In the genomic region with DNA sequence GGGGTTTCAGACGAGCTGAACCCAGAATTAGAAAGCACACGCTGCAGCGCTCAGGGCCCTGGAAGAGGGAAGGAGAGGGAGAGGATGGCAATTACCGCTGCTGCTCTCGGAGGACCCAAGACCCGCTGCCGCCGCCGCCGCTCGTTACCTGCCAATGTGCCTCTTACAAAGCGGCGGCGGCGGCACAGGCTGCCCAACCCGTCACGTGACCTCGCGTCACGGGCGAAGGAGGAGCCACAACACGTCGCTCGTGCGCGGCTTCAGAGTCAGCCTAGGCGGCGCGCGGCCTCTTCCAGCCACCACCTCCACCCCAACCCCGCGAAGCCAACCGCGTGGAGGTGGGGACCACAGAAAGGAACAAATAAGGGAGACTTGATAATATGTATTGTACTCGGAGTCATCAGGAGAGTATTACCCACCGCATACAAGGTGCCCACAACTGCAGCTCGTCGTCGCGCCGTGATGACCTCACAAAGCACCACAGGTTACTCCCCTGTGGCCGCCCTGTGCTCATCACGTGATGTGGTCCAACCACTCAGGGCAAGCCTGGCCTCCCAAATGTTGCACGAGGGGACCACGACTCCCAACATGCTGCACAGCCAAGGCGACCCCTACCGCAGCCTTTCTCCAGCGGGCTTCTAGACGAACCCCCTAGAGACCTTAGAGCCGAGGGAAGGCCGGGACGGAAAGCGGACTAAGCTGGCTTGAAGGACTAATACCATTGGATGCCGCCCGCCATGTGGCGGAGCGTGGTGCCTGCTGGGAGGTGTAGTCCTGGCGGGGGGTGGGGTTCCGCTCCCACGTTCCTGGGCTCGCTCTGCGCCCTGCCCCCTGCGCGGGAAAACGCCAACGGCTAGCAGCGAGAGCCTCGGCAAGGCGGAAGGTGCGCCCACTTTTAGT, we compare ENCODE assay signal across 8 cellular contexts. TPM values are rescaled to one million over a fixed set of nuclear protein-coding genes. Genes with fewer than 3 reads are reported as not detected.
DNase-seq lines count a peak whose midpoint lies in the region; ATAC-seq and TF ChIP-seq lines count a peak whose summit lies in the region.

A gene with protein sequence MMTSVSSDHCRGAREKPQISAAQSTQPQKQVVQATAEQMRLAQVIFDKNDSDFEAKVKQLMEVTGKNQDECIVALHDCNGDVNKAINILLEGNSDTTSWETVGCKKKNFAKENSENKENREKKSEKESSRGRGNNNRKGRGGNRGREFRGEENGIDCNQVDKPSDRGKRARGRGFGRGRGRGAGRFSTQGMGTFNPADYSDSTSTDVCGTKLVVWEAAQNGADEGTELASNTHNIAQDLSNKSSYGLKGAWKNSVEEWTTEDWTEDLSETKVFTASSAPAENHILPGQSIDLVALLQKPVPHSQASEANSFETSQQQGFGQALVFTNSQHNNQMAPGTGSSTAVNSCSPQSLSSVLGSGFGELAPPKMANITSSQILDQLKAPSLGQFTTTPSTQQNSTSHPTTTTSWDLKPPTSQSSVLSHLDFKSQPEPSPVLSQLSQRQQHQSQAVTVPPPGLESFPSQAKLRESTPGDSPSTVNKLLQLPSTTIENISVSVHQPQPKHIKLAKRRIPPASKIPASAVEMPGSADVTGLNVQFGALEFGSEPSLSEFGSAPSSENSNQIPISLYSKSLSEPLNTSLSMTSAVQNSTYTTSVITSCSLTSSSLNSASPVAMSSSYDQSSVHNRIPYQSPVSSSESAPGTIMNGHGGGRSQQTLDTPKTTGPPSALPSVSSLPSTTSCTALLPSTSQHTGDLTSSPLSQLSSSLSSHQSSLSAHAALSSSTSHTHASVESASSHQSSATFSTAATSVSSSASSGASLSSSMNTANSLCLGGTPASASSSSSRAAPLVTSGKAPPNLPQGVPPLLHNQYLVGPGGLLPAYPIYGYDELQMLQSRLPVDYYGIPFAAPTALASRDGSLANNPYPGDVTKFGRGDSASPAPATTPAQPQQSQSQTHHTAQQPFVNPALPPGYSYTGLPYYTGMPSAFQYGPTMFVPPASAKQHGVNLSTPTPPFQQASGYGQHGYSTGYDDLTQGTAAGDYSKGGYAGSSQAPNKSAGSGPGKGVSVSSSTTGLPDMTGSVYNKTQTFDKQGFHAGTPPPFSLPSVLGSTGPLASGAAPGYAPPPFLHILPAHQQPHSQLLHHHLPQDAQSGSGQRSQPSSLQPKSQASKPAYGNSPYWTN (minus strand): TSS at position 158 of the 900 bp plus-strand sequence. CDS start 31,739 bp downstream, outside the sequence.

- WGBS in ovary, 3 donors, result 0% methylated on average over 67 to 70 of the region's 70 CpGs
- 0% methylated on average over 28 to 63 of the region's 70 CpGs for WGBS in thyroid gland, 2 donors

- TF ChIP-seq POLR2A in ovary (IDR thresholded peaks at IDR 0.05) (peak; percentile 62), thyroid gland (IDR thresholded peaks at IDR 0.05) (peak; percentile 82 to 98)

- H3K4me1 ChIP-seq in ovary (ENCODE audit: insufficient read depth) (peaks cover 6% of the 10 kb centered on the region), thyroid gland (peaks cover 24 to 30% of the 10 kb centered on the region in 2 donors)

- peak within 1 kb of the TSS; percentile 98 for H3K27ac Mint-ChIP-seq in activated naive CD8-positive, alpha-beta T cell treated with anti-CD3 and anti-CD28 coated beads for 36 hours

- H3K27me3 ChIP-seq in ovary, result no peaks in the 10 kb centered on the region
- no peaks in the 10 kb centered on the region for H3K27me3 ChIP-seq in thyroid gland

- no peaks in the 10 kb centered on the region for H3K27me3 Mint-ChIP-seq in activated naive CD8-positive, alpha-beta T cell treated with anti-CD3 and anti-CD28 coated beads for 36 hours

- H3K36me3 Mint-ChIP-seq in activated naive CD8-positive, alpha-beta T cell treated with anti-CD3 and anti-CD28 coated beads for 36 hours, result peaks cover 15% of the 10 kb centered on the region

- peak within 1 kb of the TSS; percentile 95 for H3K4me3 Mint-ChIP-seq in activated naive CD8-positive, alpha-beta T cell treated with anti-CD3 and anti-CD28 coated beads for 36 hours

- H3K4me3 ChIP-seq in ovary (peak within 1 kb of the TSS; percentile 86), thyroid gland (replicated peaks in 1 of 3) (peak within 1 kb of the TSS; percentile 49 to 83 (median 81))

- intact Hi-C loops in head of caudate nucleus (cut with DNase I), result loop anchor here (5.0 to 10.0 kb wide), 3 partner anchors 78 to 234 kb away; partner anchors contain the start of genes DCAF12, UBAP1 and UBE2R2
- intact Hi-C loops in ovary (cut with DNase I), result loop anchor here in 1 of 4 donors (5.0 kb wide), 1 partner anchor 232 kb away; the partner anchor contains the start of gene UBE2R2
- intact Hi-C loops in thyroid gland (cut with DNase I), result loop anchor here (10.0 kb wide), 1 partner anchor 234 kb away; the partner anchor contains the start of gene UBE2R2

- no peaks in the 10 kb centered on the region for H3K9me3 Mint-ChIP-seq in activated naive CD8-positive, alpha-beta T cell treated with anti-CD3 and anti-CD28 coated beads for 36 hours

- H3K27ac ChIP-seq in ovary (peak within 1 kb of the TSS; percentile 86 to 97), thyroid gland (peak within 1 kb of the TSS; percentile 89 to 97 (median 94))

- ATAC-seq in HG02623 (IDR thresholded peaks at IDR 0.05; ENCODE audit: unreplicated experiment), result peak; percentile 76

- H3K4me1 Mint-ChIP-seq in activated naive CD8-positive, alpha-beta T cell treated with anti-CD3 and anti-CD28 coated beads for 36 hours, result peaks cover 33% of the 10 kb centered on the region

- H3K9me3 ChIP-seq in ovary (no peaks in the 10 kb centered on the region), thyroid gland (no peaks in the 10 kb centered on the region)

- H3K36me3 ChIP-seq in ovary, result no peaks in the 10 kb centered on the region
- H3K36me3 ChIP-seq in thyroid gland, result no peaks in the 10 kb centered on the region

- DNase-seq in GM10266 (ENCODE audit: extremely low spot score) (peak; percentile 90), NCI-H1105 (lab: John Stamatoyannopoulos, UW) (peak; percentile 96), SKM-1 treated with dmso at 0.1 percent for 144 hours (lab: John Stamatoyannopoulos, UW; ENCODE audit: unreplicated experiment) (peak; percentile 95), head of caudate nucleus (peak; percentile 98 to 100 (median 99)), ovary (peak; percentile 97 to 99 (median 98)), thyroid gland (peak; percentile 98)
- DNase-seq in activated naive CD8-positive, alpha-beta T cell treated with anti-CD3 and anti-CD28 coated beads for 36 hours, result peak; percentile 96

- TF ChIP-seq CTCF in GM10266 (IDR thresholded peaks at IDR 0.05; ENCODE audit: control insufficient read depth, insufficient read depth, low read depth, missing control alignments) (no peak), ovary (IDR thresholded peaks at IDR 0.05) (peak in 2 of 3 donors; percentile 8 to 17), thyroid gland (IDR thresholded peaks at IDR 0.05) (peak in 1 of 6 experiments; percentile 16)

- no peak for TF ChIP-seq EP300 in ovary (IDR thresholded peaks at IDR 0.05)

RNA-seq across cellular contexts. Expression of the gene that starts here (rescaled TPM):
- 10 to 100 TPM; 51.5 to 54.4 TPM for total RNA-seq in activated naive CD8-positive, alpha-beta T cell treated with anti-CD3 and anti-CD28 coated beads for 36 hours
- total RNA-seq in ovary (10 to 100 TPM; 17.7 to 46.7 (median 33.4) TPM), thyroid gland (10 to 100 TPM; 30.3 to 48.5 (median 35.5) TPM)
- 10 to 100 TPM; 12.7 to 40.9 TPM for polyA plus RNA-seq in ovary

Comparison
In these comparisons a context has a peak if more than half of its experiments do, and no peak if none do; other contexts are left out.
1. Peak in every context shown above with its lines: DNase-seq, ATAC-seq, H3K4me3 ChIP-seq and H3K27ac ChIP-seq.